Comparison of ENCODE assay signal across 10 cellular contexts in genomic region chr17:45312477-45313418, GRCh38. TPM values are rescaled to one million over a fixed set of nuclear protein-coding genes. Genes with fewer than 3 reads are reported as not detected.
A peak's percentile ranks its signal among the peaks of the same experiment; 100 is the strongest.
DNase-seq lines count a peak whose midpoint lies in the region; ATAC-seq, FAIRE-seq and TF ChIP-seq lines count a peak whose summit lies in the region.
"Had no signal": no experiment of that assay in that cellular context is flagged by ENCODE, and none has a peak within 500 bp of the region (broad histone marks: within the 10 kb centered on the region; RNA-seq: fewer than 3 reads in every experiment).

No MANE protein-coding gene starts in this region.

- WGBS in smooth muscle cell (ENCODE audit: low lambda C conversion rate): 63% methylated on average over 8 of the region's 8 CpGs

- H3K79me2 ChIP-seq in smooth muscle cell (ENCODE audit: low read depth): peaks cover 58% of the 10 kb centered on the region

- peak overlapping the region; percentile 26 for H3K4me3 ChIP-seq in smooth muscle cell
- H3K4me3 ChIP-seq: SJCRH30 had no signal

- peaks cover 8% of the 10 kb centered on the region for H3F3A ChIP-seq in smooth muscle cell (ENCODE audit: low read depth)

- peak; percentile 69 for FAIRE-seq in GM12891 (lab: Jason Lieb, UNC)
- FAIRE-seq: H54 had no signal

- H3K4me1 ChIP-seq in smooth muscle cell (ENCODE audit: low read depth): peaks cover 12% of the 10 kb centered on the region

- peaks cover 81% of the 10 kb centered on the region for H4K20me1 ChIP-seq in smooth muscle cell (ENCODE audit: low read depth)

- H3K36me3 Mint-ChIP-seq in T-helper 17 cell (ENCODE audit: low read depth): peaks cover 7% of the 10 kb centered on the region

- TF ChIP-seq CTCF in smooth muscle cell (IDR thresholded peaks at IDR 0.05; ENCODE audit: borderline replicate concordance, insufficient read depth, poor library complexity, severe bottlenecking): no peak

- H3K9ac ChIP-seq in smooth muscle cell (ENCODE audit: low read depth): no peak overlapping the region

- H3K27me3 ChIP-seq in smooth muscle cell (ENCODE audit: low read depth): no peaks in the 10 kb centered on the region
- H3K27me3 ChIP-seq: SJCRH30 had no signal

- peak overlapping the region; percentile 89 for H3K4me3 Mint-ChIP-seq in T-helper 17 cell

- peak overlapping the region; percentile 98 for H3K27ac Mint-ChIP-seq in T-helper 17 cell

- H3K27me3 Mint-ChIP-seq in T-helper 17 cell: no peaks in the 10 kb centered on the region

- H3K36me3 ChIP-seq in smooth muscle cell (ENCODE audit: low read depth): no peaks in the 10 kb centered on the region
- H3K36me3 ChIP-seq: SJCRH30 had no signal

- TF ChIP-seq POLR2A in GM12891 (IDR thresholded peaks at IDR 0.05; ENCODE audit: low read depth, low read length): peak; percentile 18

- no peaks in the 10 kb centered on the region for H3K9me3 ChIP-seq in T-helper 17 cell (ENCODE audit: control insufficient read depth, low read length, poor library complexity, severe bottlenecking)
- H3K9me3 ChIP-seq in smooth muscle cell (replicated peaks; ENCODE audit: low read depth): no peaks in the 10 kb centered on the region
- H3K9me3 ChIP-seq: SJCRH30 had no signal

- ATAC-seq in T-helper 17 cell (no peak), GM18520 (IDR thresholded peaks at IDR 0.05; ENCODE audit: unreplicated experiment) (no peak)

- H3K27ac ChIP-seq in epithelial cell of prostate (peak overlapping the region; percentile 47), smooth muscle cell (ENCODE audit: low read depth) (peak overlapping the region; percentile 59)
- H3K27ac ChIP-seq: SJCRH30 had no signal

- peaks cover 72% of the 10 kb centered on the region for H3K4me1 Mint-ChIP-seq in T-helper 17 cell

- DNase-seq in GM12891 (ENCODE audit: insufficient read length, low spot score) (no peak), T-helper 17 cell (no peak), epithelial cell of prostate (ENCODE audit: low read depth, low spot score) (no peak), smooth muscle cell (lab: John Stamatoyannopoulos, UW; ENCODE audit: unreplicated experiment) (no peak), DMS79 treated with DMSO at 0.1 percent for 48 hours (lab: John Stamatoyannopoulos, UW) (no peak), NCI-H1694 (lab: John Stamatoyannopoulos, UW) (no peak), RKO (ENCODE audit: low spot score) (no peak)
- DNase-seq: SJCRH30 had no signal

- no peak overlapping the region for H2AFZ ChIP-seq in smooth muscle cell (ENCODE audit: low read depth)

- peak overlapping the region; percentile 30 for H3K4me2 ChIP-seq in smooth muscle cell

TF ChIP-seq in GM12891, 5 proteins besides CTCF, POLR2A, EP300 and RAD21:
- TF ChIP-seq SPI1 (IDR thresholded peaks at IDR 0.05; ENCODE audit: low read depth, low read length) (no peak), TAF1 (IDR thresholded peaks at IDR 0.05; ENCODE audit: low read depth, low read length) (0 out of 2 replicates have a peak, but pooled peaks have one; percentile 9), POLR2AphosphoS5 (IDR thresholded peaks at IDR 0.05; ENCODE audit: low read depth, low read length) (0 out of 2 replicates have a peak, but pooled peaks have one; percentile 15), POU2F2 (IDR thresholded peaks at IDR 0.05; ENCODE audit: low read depth, low read length) (no peak), PAX5 (IDR thresholded peaks at IDR 0.05; ENCODE audit: insufficient read depth, low read length, severe bottlenecking) (no peak)

RNA-seq across cellular contexts. Expression of gene MAP3K14, which starts 4.1 kb away (rescaled TPM):
- 12.4 TPM for polyA plus RNA-seq in GM12891 (2012; ENCODE audit: low read depth, missing spikeins)
- total RNA-seq in T-helper 17 cell (10 to 100 TPM; 43.8 to 49.1 TPM), smooth muscle cell (1.5 and 1.7 TPM in 2 replicates)
- 1.8 and 2.7 TPM in 2 replicates for polyA plus RNA-seq in smooth muscle cell

RNA-seq across cellular contexts. Expression of gene SPATA32, which starts 50.9 kb away (rescaled TPM):
- 0.35 TPM for polyA plus RNA-seq in GM12891 (2012; ENCODE audit: low read depth, missing spikeins)
- total RNA-seq in T-helper 17 cell (under 1 TPM in 1 of 2 donors, not detected in 1; 0.17 TPM), smooth muscle cell (not detected in 2 replicates)
- polyA plus RNA-seq in smooth muscle cell: 0.27 TPM in 1 of 2 replicates, not detected in the other

Comparison
In these comparisons a context has a peak if more than half of its experiments do, and no peak if none do; other contexts are left out.
1. RNA of gene MAP3K14, which starts 4.1 kb away (total RNA-seq): 43.8 to 49.1 TPM in T-helper 17 cell; 1.5 to 1.7 TPM in smooth muscle cell; every median in the first group is over 10 times any median in the second.